8 cellular contexts compared by ENCODE assay signal in genomic region chr13:106917673-106918652, GRCh38.
A peak's percentile ranks its signal among the peaks of the same experiment; 100 is the strongest.
DNase-seq lines count a peak whose midpoint lies in the region; ATAC-seq and TF ChIP-seq lines count a peak whose summit lies in the region.

No MANE protein-coding gene starts in this region.

- H3K36me3 ChIP-seq in ACC112 (ENCODE audit: insufficient read depth, low read length) (no peaks in the 10 kb centered on the region), lung (ENCODE audit: control insufficient read depth in 2 of 2, insufficient read depth in 2 of 2, low read length in 2 of 2) (no peaks in the 10 kb centered on the region)

- H3K27me3 Mint-ChIP-seq in activated CD8-positive, alpha-beta T cell treated with anti-CD3 and anti-CD28 coated beads for 36 hours, result peaks cover 28% of the 10 kb centered on the region

- peaks cover 3% of the 10 kb centered on the region for H3K4me1 ChIP-seq in ACC112 (ENCODE audit: control insufficient read depth, insufficient read depth, low read length, unreplicated experiment)
- peaks cover 2 to 5% of the 10 kb centered on the region in 2 donors for H3K4me1 ChIP-seq in lung (ENCODE audit: control insufficient read depth in 2 of 2, insufficient read depth in 2 of 2, low read length in 2 of 2)

- intact Hi-C loops in activated CD8-positive, alpha-beta T cell treated with anti-CD3 and anti-CD28 coated beads for 36 hours (cut with micrococcal nuclease), result no loop called here

- H3K36me3 Mint-ChIP-seq in activated CD8-positive, alpha-beta T cell treated with anti-CD3 and anti-CD28 coated beads for 36 hours (ENCODE audit: low read depth), result no peaks in the 10 kb centered on the region

- H3K27ac ChIP-seq in ACC112 (ENCODE audit: low read depth, low read length) (no peak overlapping the region), lung (ENCODE audit: low read depth in 1 of 2, low read length in 1 of 2) (peak overlapping the region; percentile 97 to 98)

- ATAC-seq in GM18498 (IDR thresholded peaks at IDR 0.05; ENCODE audit: unreplicated experiment), result peak; percentile 95
- ATAC-seq in HG02970 (IDR thresholded peaks at IDR 0.05; ENCODE audit: low FRiP score, unreplicated experiment), result peak; percentile 98
- ATAC-seq in activated CD8-positive, alpha-beta T cell treated with anti-CD3 and anti-CD28 coated beads for 36 hours, result peak; percentile 95
- peak; percentile 97 for ATAC-seq in lung (ENCODE audit: insufficient read depth, low FRiP score)

- 0% methylated on average over 62 to 63 of the region's 63 CpGs for WGBS in lung, 2 donors

- POLR2A ChIA-PET in activated CD8-positive, alpha-beta T cell treated with anti-CD3 and anti-CD28 coated beads for 36 hours (lab: Charles Lee), result no interaction called here

- H3K27ac Mint-ChIP-seq in activated CD8-positive, alpha-beta T cell treated with anti-CD3 and anti-CD28 coated beads for 36 hours, result no peak overlapping the region

- H3K9me3 ChIP-seq in lung (ENCODE audit: control insufficient read depth in 2 of 2, insufficient read depth in 1 of 2, low read length in 1 of 2), result no peaks in the 10 kb centered on the region

- CTCF ChIA-PET in activated CD8-positive, alpha-beta T cell treated with anti-CD3 and anti-CD28 coated beads for 36 hours (lab: Charles Lee), result interaction anchor here (0.7 to 1.4 kb wide), 5 partner anchors 9 to 382 kb away, joined by 3 to 5 read pairs (median 3); no protein-coding TSS in a partner anchor

- H3K4me1 Mint-ChIP-seq in activated CD8-positive, alpha-beta T cell treated with anti-CD3 and anti-CD28 coated beads for 36 hours (ENCODE audit: low read depth), result peaks cover 3% of the 10 kb centered on the region

- TF ChIP-seq CTCF in activated CD8-positive, alpha-beta T cell treated with anti-CD3 and anti-CD28 coated beads for 36 hours (IDR thresholded peaks at IDR 0.05), result peak; percentile 93
- TF ChIP-seq CTCF in lung (IDR thresholded peaks at IDR 0.05; ENCODE audit: control extremely low read depth, extremely low read depth), result peak; percentile 82

- H2AFZ ChIP-seq in ACC112 (ENCODE audit: low read length, unreplicated experiment), result peak overlapping the region; percentile 96

- H3K9me3 Mint-ChIP-seq in activated CD8-positive, alpha-beta T cell treated with anti-CD3 and anti-CD28 coated beads for 36 hours, result no peaks in the 10 kb centered on the region

- H3K4me3 ChIP-seq in ACC112 (ENCODE audit: low read depth, low read length), result peak overlapping the region; percentile 90
- H3K4me3 ChIP-seq in lung, result peak overlapping the region; percentile 74

- H3K79me2 ChIP-seq in ACC112 (ENCODE audit: control insufficient read depth, insufficient read depth, low read length, unreplicated experiment), result no peaks in the 10 kb centered on the region

- DNase-seq in NCI-H2171 (lab: John Stamatoyannopoulos, UW), result peak; percentile 58
- DNase-seq in activated CD8-positive, alpha-beta T cell treated with anti-CD3 and anti-CD28 coated beads for 36 hours, result peak; percentile 69
- peak; percentile 23 for DNase-seq in effector CD4-positive, alpha-beta T cell
- peak; percentile 78 for DNase-seq in lung (ENCODE audit: low spot score)
- DNase-seq in stimulated activated CD4-positive, alpha-beta T cell treated with anti-CD3 and anti-CD28 coated beads, Interleukin-4, amount 100 ng/mL, for 48 hours (ENCODE audit: low read depth in 2 of 2), result peak; percentile 60 to 73

- H3K4me3 Mint-ChIP-seq in activated CD8-positive, alpha-beta T cell treated with anti-CD3 and anti-CD28 coated beads for 36 hours, result peak overlapping the region; percentile 71

- no peaks in the 10 kb centered on the region for H3K27me3 ChIP-seq in ACC112 (ENCODE audit: insufficient read depth, low read length)
- no peaks in the 10 kb centered on the region for H3K27me3 ChIP-seq in lung (ENCODE audit: control insufficient read depth, insufficient read depth)

Comparison
In these comparisons a context has a peak if more than half of its experiments do, and no peak if none do; other contexts are left out.
1. DNase-seq: peak in every context shown above with its lines; median percentile 78 in lung; 69 in activated CD8-positive, alpha-beta T cell treated with anti-CD3 and anti-CD28 coated beads for 36 hours; 66 in stimulated activated CD4-positive, alpha-beta T cell treated with anti-CD3 and anti-CD28 coated beads, Interleukin-4, amount 100 ng/mL, for 48 hours; 58 in NCI-H2171; 23 in effector CD4-positive, alpha-beta T cell.